In the genomic region with DNA sequence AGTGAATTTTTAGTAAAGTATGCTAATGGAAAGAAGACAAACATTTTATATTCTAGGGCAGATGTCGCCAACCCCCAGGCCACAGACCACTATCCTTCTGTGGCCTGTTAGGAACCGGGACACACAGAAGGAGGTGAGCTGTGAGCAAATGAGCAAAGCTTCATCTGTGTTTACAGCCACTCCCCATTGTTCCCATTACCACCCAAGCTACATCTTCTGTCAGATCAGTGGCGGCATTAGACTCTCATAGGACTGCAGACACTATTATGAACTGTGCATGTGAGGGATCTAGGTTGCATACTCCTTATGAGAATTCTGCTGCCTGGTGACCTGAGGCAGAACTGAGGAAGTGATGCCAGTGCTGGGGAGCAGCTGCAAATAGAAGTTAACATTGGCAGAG, we compare ENCODE assay signal across 25 cellular contexts.
"Had no signal": no experiment of that assay in that cellular context is flagged by ENCODE, and none has a peak within 500 bp of the region (broad histone marks: within the 10 kb centered on the region; RNA-seq: fewer than 3 reads in every experiment).

No MANE protein-coding gene starts in this region.

- H3K36me3 ChIP-seq: neural progenitor cell, ovary, right lobe of liver, sigmoid colon, stomach, thoracic aorta, thyroid gland, tibial nerve, upper lobe of left lung, vagina had no signal

- H3K4me3 ChIP-seq: neural progenitor cell, ovary, psoas muscle, right lobe of liver, sigmoid colon, stomach, thoracic aorta, thyroid gland, tibial nerve, upper lobe of left lung, vagina had no signal

- H3K9me3 ChIP-seq: ovary, psoas muscle, right lobe of liver, sigmoid colon, thoracic aorta, thyroid gland, tibial nerve, upper lobe of left lung, vagina had no signal

- ATAC-seq: psoas muscle; right cardiac atrium; right lobe of liver; stimulated activated effector memory CD8-positive, alpha-beta T cell treated with anti-CD3 and anti-CD28 coated beads, Interleukin-12 subunit alpha, Interleukin-12 subunit beta, amount 100 ng/mL, for 72 hours; stimulated activated naive B cell treated with anti-CD40 and anti-IgM and Interleukin-4, amounts not matched to agents 10 μg/mL and 1 μg/mL and 100 μg/mL, for 72 hours had no signal

- H3K27me3 ChIP-seq: neural progenitor cell, ovary, right lobe of liver, sigmoid colon, stomach, thyroid gland, tibial nerve, upper lobe of left lung, vagina had no signal

- H3K27ac ChIP-seq: neural progenitor cell, ovary, parathyroid adenoma, psoas muscle, right lobe of liver, sigmoid colon, stomach, thoracic aorta, thyroid gland, tibial nerve, upper lobe of left lung, vagina had no signal

- FAIRE-seq: small intestine, urothelium cell line had no signal

- H3K4me1 ChIP-seq: neural progenitor cell, parathyroid adenoma, psoas muscle, right lobe of liver, sigmoid colon, stomach, thyroid gland, tibial nerve, upper lobe of left lung, vagina had no signal

- DNase-seq: occipital lobe; ovary; posterior cingulate gyrus; psoas muscle; right cardiac atrium; right lobe of liver; sigmoid colon; small intestine; stimulated activated CD4-positive, alpha-beta T cell treated with anti-CD3 and anti-CD28 coated beads, Interleukin-15, amount 100 ng/mL, for 24 hours; stimulated activated CD4-positive, alpha-beta T cell treated with anti-CD3 and anti-CD28 coated beads, Interleukin-2, amount 100 ng/mL, for 24 hours; stimulated activated CD4-positive, alpha-beta T cell treated with anti-CD3 and anti-CD28 coated beads, Interleukin-2, amount 100 ng/mL, for 48 hours; stimulated activated CD4-positive, alpha-beta T cell treated with anti-CD3 and anti-CD28 coated beads, Interleukin-4, amount 100 ng/mL, for 24 hours; stimulated activated naive B cell treated with anti-CD40 and anti-IgM and Interleukin-4, amounts not matched to agents 10 μg/mL and 1 μg/mL and 100 μg/mL, for 72 hours; stimulated activated naive CD4-positive, alpha-beta T cell treated with Interleukin-2 at 50 U/mL for 16 hours; stomach; thyroid gland; trophoblast cell; upper lobe of left lung had no signal
